In genomic region chr19:5246554-5247155, GRCh38 we compare ENCODE assay signal across 16 cellular contexts.
DNase-seq lines count a peak whose midpoint lies in the region; ATAC-seq and TF ChIP-seq lines count a peak whose summit lies in the region.
"Had no signal": no experiment of that assay in that cellular context is flagged by ENCODE, and none has a peak within 500 bp of the region (broad histone marks: within the 10 kb centered on the region; RNA-seq: fewer than 3 reads in every experiment).

No MANE protein-coding gene starts in this region.

- H3K9me3 ChIP-seq in endodermal cell (ENCODE audit: control insufficient read depth, low read length), result no peaks in the 10 kb centered on the region

- DNase-seq in activated naive CD4-positive, alpha-beta T cell treated with Interleukin-2 at 50 U/mL for 16 hours, result peak; percentile 5
- DNase-seq in activated naive CD4-positive, alpha-beta T cell treated with anti-CD3 and anti-CD28 coated beads, Interleukin-2, amount 10 ng/mL, durations not matched to agents 7 days and 5 days, result no peak
- DNase-seq in RPMI8226 (peak; percentile 56), endodermal cell (no peak)
- DNase-seq in stimulated activated naive CD8-positive, alpha-beta T cell treated with anti-CD3 and anti-CD28 coated beads, Interleukin-15, Interleukin-2, amounts not matched to agents 100 U/mL and 50 U/mL, for 24 hours, result peak; percentile 60
- DNase-seq: dermis blood vessel endothelial cell, foreskin keratinocyte, left cardiac atrium, MV-4-11, NCI-H1930, NCI-H446 treated with DMSO at 0.1 percent for 48 hours had no signal

- H3K27me3 Mint-ChIP-seq in activated naive CD4-positive, alpha-beta T cell treated with anti-CD3 and anti-CD28 coated beads, Interleukin-2, amount 10 ng/mL, durations not matched to agents 7 days and 5 days, result no peaks in the 10 kb centered on the region
- no peaks in the 10 kb centered on the region for H3K27me3 Mint-ChIP-seq in endodermal cell (ENCODE audit: insufficient read depth)

- H3K36me3 ChIP-seq in endodermal cell (ENCODE audit: control insufficient read depth, insufficient read depth, low read length), result peaks cover 38% of the 10 kb centered on the region

- H3K4me1 ChIP-seq in endodermal cell (ENCODE audit: control insufficient read depth, insufficient read depth, low read length), result no peaks in the 10 kb centered on the region
- H3K4me1 ChIP-seq: foreskin keratinocyte had no signal

- no peaks in the 10 kb centered on the region for H3K9me3 Mint-ChIP-seq in activated naive CD4-positive, alpha-beta T cell treated with anti-CD3 and anti-CD28 coated beads, Interleukin-2, amount 10 ng/mL, durations not matched to agents 7 days and 5 days
- H3K9me3 Mint-ChIP-seq in endodermal cell, result no peaks in the 10 kb centered on the region
- H3K9me3 Mint-ChIP-seq: nephron had no signal

- TF ChIP-seq CTCF in endodermal cell (conservative IDR thresholded peaks at IDR 0.05), result no peak

- H3K27ac ChIP-seq in endodermal cell (ENCODE audit: low read depth, low read length), result peak overlapping the region; percentile 32
- H3K27ac ChIP-seq: foreskin keratinocyte had no signal

- ATAC-seq in stimulated activated naive CD8-positive, alpha-beta T cell treated with anti-CD3 and anti-CD28 coated beads, Interleukin-15, Interleukin-2, amounts not matched to agents 100 U/mL and 50 U/mL, for 24 hours, result peak; percentile 87
- no peak for ATAC-seq in HG03439 (IDR thresholded peaks at IDR 0.05; ENCODE audit: unreplicated experiment)
- no peak for ATAC-seq in GM21529 (IDR thresholded peaks at IDR 0.05; ENCODE audit: unreplicated experiment)
- no peak for ATAC-seq in HG02678 (IDR thresholded peaks at IDR 0.05; ENCODE audit: unreplicated experiment)
- ATAC-seq: foreskin keratinocyte, left cardiac atrium had no signal

- H3K27ac Mint-ChIP-seq in activated naive CD4-positive, alpha-beta T cell treated with anti-CD3 and anti-CD28 coated beads, Interleukin-2, amount 10 ng/mL, durations not matched to agents 7 days and 5 days, result no peak overlapping the region
- H3K27ac Mint-ChIP-seq in endodermal cell, result no peak overlapping the region
- H3K27ac Mint-ChIP-seq: mesothelial cell of epicardium, nephron had no signal

- H3K36me3 Mint-ChIP-seq in activated naive CD4-positive, alpha-beta T cell treated with anti-CD3 and anti-CD28 coated beads, Interleukin-2, amount 10 ng/mL, durations not matched to agents 7 days and 5 days, result no peaks in the 10 kb centered on the region
- peaks cover 61% of the 10 kb centered on the region for H3K36me3 Mint-ChIP-seq in endodermal cell (ENCODE audit: low read depth)

- CTCF ChIA-PET in activated naive CD4-positive, alpha-beta T cell treated with anti-CD3 and anti-CD28 coated beads, Interleukin-2, amount 10 ng/mL, durations not matched to agents 7 days and 5 days (lab: Charles Lee), result no interaction called here

- no peak overlapping the region for H3K4me3 Mint-ChIP-seq in activated naive CD4-positive, alpha-beta T cell treated with anti-CD3 and anti-CD28 coated beads, Interleukin-2, amount 10 ng/mL, durations not matched to agents 7 days and 5 days
- no peak overlapping the region for H3K4me3 Mint-ChIP-seq in endodermal cell
- H3K4me3 Mint-ChIP-seq: mesothelial cell of epicardium, nephron had no signal

- H3K27me3 ChIP-seq in endodermal cell (ENCODE audit: control insufficient read depth, insufficient read depth, low read length, poor library complexity, severe bottlenecking), result no peaks in the 10 kb centered on the region
- H3K27me3 ChIP-seq: foreskin keratinocyte had no signal

- WGBS in endodermal cell (ENCODE audit: insufficient coverage in 1 of 2, insufficient read length in 1 of 2), 2 experiments, result 91 to 94% methylated on average over 7 to 10 of the region's 10 CpGs

- H3K4me1 Mint-ChIP-seq in activated naive CD4-positive, alpha-beta T cell treated with anti-CD3 and anti-CD28 coated beads, Interleukin-2, amount 10 ng/mL, durations not matched to agents 7 days and 5 days, result no peaks in the 10 kb centered on the region
- H3K4me1 Mint-ChIP-seq in endodermal cell, result peaks cover 2% of the 10 kb centered on the region
- H3K4me1 Mint-ChIP-seq: mesothelial cell of epicardium, nephron had no signal

- H3K4me3 ChIP-seq in endodermal cell (ENCODE audit: low read length), result no peak overlapping the region

- H3K9ac ChIP-seq in endodermal cell (ENCODE audit: extremely low read depth, low read length, poor library complexity, severe bottlenecking), result no peak overlapping the region

Comparison
In these comparisons a context has a peak if more than half of its experiments do, and no peak if none do; other contexts are left out.
1. DNase-seq: peak in activated naive CD4-positive, alpha-beta T cell treated with Interleukin-2 at 50 U/mL for 16 hours (single experiment), RPMI8226 (single experiment) and stimulated activated naive CD8-positive, alpha-beta T cell treated with anti-CD3 and anti-CD28 coated beads, Interleukin-15, Interleukin-2, amounts not matched to agents 100 U/mL and 50 U/mL, for 24 hours (single experiment); none in activated naive CD4-positive, alpha-beta T cell treated with anti-CD3 and anti-CD28 coated beads, Interleukin-2, amount 10 ng/mL, durations not matched to agents 7 days and 5 days (single experiment) and endodermal cell (single experiment).